7 cellular contexts compared by ENCODE assay signal in genomic region chr1:48109390-48110009, GRCh38.
DNase-seq lines count a peak whose midpoint lies in the region; FAIRE-seq and TF ChIP-seq lines count a peak whose summit lies in the region.

No MANE protein-coding gene starts in this region.

- TF ChIP-seq CTCF in OCI-LY7 (conservative IDR thresholded peaks at IDR 0.05; ENCODE audit: low read length) (peak; percentile 91), endothelial cell of umbilical vein (IDR thresholded peaks at IDR 0.05; ENCODE audit: extremely low read depth in 1 of 2, insufficient read depth in 1 of 2, low read depth in 1 of 2, low read length in 2 of 2) (peak; percentile 64 to 78)

- CTCF ChIA-PET in OCI-LY7 (lab: Charles Lee; ENCODE audit: unreplicated experiment) (no interaction called here), endothelial cell of umbilical vein (lab: Charles Lee) (interaction anchor here (0.9 to 2.8 kb wide), 20 partner anchors 8 to 587 kb away, joined by 3 to 111 read pairs (median 4); no protein-coding TSS in a partner anchor)

- no peak overlapping the region for H3K9ac ChIP-seq in endothelial cell of umbilical vein (replicated peaks; ENCODE audit: extremely low read depth, insufficient read depth, low read length)

- intact Hi-C loops in OCI-LY7 (cut with micrococcal nuclease; ENCODE audit: unreplicated experiment) = loop anchor here (1.0 kb wide), 1 partner anchor 93 kb away; no protein-coding TSS in a partner anchor
- intact Hi-C loops in endothelial cell of umbilical vein (cut with micrococcal nuclease) = loop anchor here (1.0 to 10.0 kb wide), 4 partner anchors 93 to 585 kb away; no protein-coding TSS in a partner anchor

- TF ChIP-seq EP300 in Ishikawa (IDR thresholded peaks at IDR 0.05; ENCODE audit: borderline replicate concordance) = no peak

- H2AFZ ChIP-seq in OCI-LY7 (ENCODE audit: low read length) (no peak overlapping the region), endothelial cell of umbilical vein (ENCODE audit: low read depth, low read length) (no peak overlapping the region)

- no peaks in the 10 kb centered on the region for H3K9me3 ChIP-seq in OCI-LY7 (ENCODE audit: low read length)
- no peaks in the 10 kb centered on the region for H3K9me3 ChIP-seq in endothelial cell of umbilical vein (replicated peaks; ENCODE audit: control insufficient read depth, insufficient read depth, low read length)

- no peaks in the 10 kb centered on the region for H3K36me3 ChIP-seq in OCI-LY7 (ENCODE audit: insufficient read depth, low read length)
- H3K36me3 ChIP-seq in endothelial cell of umbilical vein (ENCODE audit: control insufficient read depth in 2 of 2, extremely low read depth in 1 of 2, insufficient read depth in 2 of 2, low read length in 2 of 2) = no peaks in the 10 kb centered on the region

- no peak for TF ChIP-seq POLR2A in endothelial cell of umbilical vein (IDR thresholded peaks at IDR 0.05; ENCODE audit: low read depth, low read length)

- H4K20me1 ChIP-seq in OCI-LY7 (ENCODE audit: insufficient read depth, low read length) (no peaks in the 10 kb centered on the region), endothelial cell of umbilical vein (replicated peaks; ENCODE audit: control insufficient read depth, extremely low read depth, insufficient read depth, low read length) (no peaks in the 10 kb centered on the region)

- POLR2A ChIA-PET in OCI-LY7 (lab: Charles Lee) (no interaction called here), endothelial cell of umbilical vein (lab: Charles Lee) (no interaction called here)

- FAIRE-seq in endothelial cell of umbilical vein (lab: Jason Lieb, UNC) = peak; percentile 76

- H3K27ac ChIP-seq in OCI-LY7 (ENCODE audit: low read depth, low read length, poor library complexity, severe bottlenecking) (no peak overlapping the region), endothelial cell of umbilical vein (ENCODE audit: insufficient read depth, low read depth, low read length) (no peak overlapping the region)

- no peaks in the 10 kb centered on the region for H3K4me1 ChIP-seq in OCI-LY7 (ENCODE audit: insufficient read depth, low read length, poor library complexity, severe bottlenecking)
- no peaks in the 10 kb centered on the region for H3K4me1 ChIP-seq in endothelial cell of umbilical vein (ENCODE audit: control insufficient read depth, extremely low read depth, insufficient read depth, low read length)

- H3K9me2 ChIP-seq in OCI-LY7 (ENCODE audit: insufficient read depth, low read length) = no peaks in the 10 kb centered on the region

- dilution Hi-C loops in endothelial cell of umbilical vein (cut with MboI; ENCODE audit: extremely low pct_ligation_motif_present, low sequenced_read_pairs) = no loop called here

- no peaks in the 10 kb centered on the region for H3K9me1 ChIP-seq in endothelial cell of umbilical vein (replicated peaks; ENCODE audit: control insufficient read depth, extremely low read depth, insufficient read depth, low read length)

- peak; percentile 3 for DNase-seq in GM04503 (ENCODE audit: low read depth)
- DNase-seq in OCI-LY7 (ENCODE audit: low spot score) = peak; percentile 49
- peak; percentile 55 for DNase-seq in endothelial cell of umbilical vein (ENCODE audit: low read depth, low spot score)
- DNase-seq in myocyte (ENCODE audit: low read depth) = peak; percentile 73
- DNase-seq in effector CD8-positive, alpha-beta T cell (lab: John Stamatoyannopoulos, UW) = no peak
- DNase-seq in T-helper 9 cell = no peak

- H3K27me3 ChIP-seq in endothelial cell of umbilical vein (ENCODE audit: control insufficient read depth in 2 of 2, insufficient read depth in 2 of 2, low read length in 2 of 2) = no peaks in the 10 kb centered on the region

- H3K79me2 ChIP-seq in OCI-LY7 (ENCODE audit: insufficient read depth, low read depth, low read length) (no peaks in the 10 kb centered on the region), endothelial cell of umbilical vein (ENCODE audit: control insufficient read depth, insufficient read depth, low read length) (no peaks in the 10 kb centered on the region)

- H3K4me2 ChIP-seq in OCI-LY7 (ENCODE audit: low read length) (no peak overlapping the region), endothelial cell of umbilical vein (ENCODE audit: insufficient read depth, low read length) (no peak overlapping the region)

- BruUV-seq in OCI-LY7 (replicated peaks; lab: Mats Ljungman, UMichigan) = no TSS peak
- BruUV-seq in endothelial cell of umbilical vein (replicated peaks; lab: Mats Ljungman, UMichigan) = no TSS peak

- H3K4me3 ChIP-seq in OCI-LY7 (ENCODE audit: low read depth, low read length, poor library complexity, severe bottlenecking) (no peak overlapping the region), endothelial cell of umbilical vein (replicated peaks in 1 of 3; ENCODE audit: insufficient read depth in 1 of 3, low read depth in 1 of 3, low read length in 3 of 3) (no peak overlapping the region)

- TF ChIP-seq RAD21 in Ishikawa (IDR thresholded peaks at IDR 0.05; ENCODE audit: low read depth) = peak; percentile 79

TF ChIP-seq in Ishikawa, 13 proteins besides CTCF, POLR2A, EP300 and RAD21 (continues in another document):
- TF ChIP-seq CEBPB (IDR thresholded peaks at IDR 0.05) = no peak
- TF ChIP-seq TCF12 (IDR thresholded peaks at IDR 0.05; ENCODE audit: low read depth) = no peak
- TF ChIP-seq TAF1 (IDR thresholded peaks at IDR 0.05; ENCODE audit: low read depth) = no peak
- no peak for TF ChIP-seq EGR1 (IDR thresholded peaks at IDR 0.05)
- TF ChIP-seq ZBTB7A (IDR thresholded peaks at IDR 0.05; ENCODE audit: low read depth) = no peak
- no peak for TF ChIP-seq USF1 (IDR thresholded peaks at IDR 0.05)
- no peak for TF ChIP-seq MAX (IDR thresholded peaks at IDR 0.05)
- no peak for TF ChIP-seq YY1 (IDR thresholded peaks at IDR 0.05; ENCODE audit: low read depth)

TF ChIP-seq in endothelial cell of umbilical vein, 7 proteins besides CTCF, POLR2A, EP300 and RAD21:
- no peak for TF ChIP-seq JUN (IDR thresholded peaks at IDR 0.05; ENCODE audit: borderline replicate concordance, insufficient read depth, insufficient read length, low read depth)
- no peak for TF ChIP-seq GATA2 (IDR thresholded peaks at IDR 0.05; ENCODE audit: insufficient read depth, insufficient read length, low read depth, low read length)
- TF ChIP-seq FOS (IDR thresholded peaks at IDR 0.05; ENCODE audit: borderline replicate concordance, insufficient read depth, low read length) = no peak
- no peak for TF ChIP-seq POLR2AphosphoS5 (IDR thresholded peaks at IDR 0.05; ENCODE audit: insufficient read depth, low read depth, low read length)
- TF ChIP-seq MYC (IDR thresholded peaks at IDR 0.05; ENCODE audit: low read depth, low read length) = no peak
- TF ChIP-seq MAX (IDR thresholded peaks at IDR 0.05; ENCODE audit: insufficient read depth, insufficient read length) = no peak
- TF ChIP-seq EZH2 (IDR thresholded peaks at IDR 0.05; ENCODE audit: borderline replicate concordance, low read depth, low read length, severe bottlenecking) = no peak

Comparison
In these comparisons a context has a peak if more than half of its experiments do, and no peak if none do; other contexts are left out.
1. DNase-seq: peak in GM04503 (single experiment), OCI-LY7 (single experiment), endothelial cell of umbilical vein (single experiment) and myocyte (single experiment); none in effector CD8-positive, alpha-beta T cell (single experiment) and T-helper 9 cell (single experiment).